ENCODE assay signal across 8 cellular contexts in the genomic region with DNA sequence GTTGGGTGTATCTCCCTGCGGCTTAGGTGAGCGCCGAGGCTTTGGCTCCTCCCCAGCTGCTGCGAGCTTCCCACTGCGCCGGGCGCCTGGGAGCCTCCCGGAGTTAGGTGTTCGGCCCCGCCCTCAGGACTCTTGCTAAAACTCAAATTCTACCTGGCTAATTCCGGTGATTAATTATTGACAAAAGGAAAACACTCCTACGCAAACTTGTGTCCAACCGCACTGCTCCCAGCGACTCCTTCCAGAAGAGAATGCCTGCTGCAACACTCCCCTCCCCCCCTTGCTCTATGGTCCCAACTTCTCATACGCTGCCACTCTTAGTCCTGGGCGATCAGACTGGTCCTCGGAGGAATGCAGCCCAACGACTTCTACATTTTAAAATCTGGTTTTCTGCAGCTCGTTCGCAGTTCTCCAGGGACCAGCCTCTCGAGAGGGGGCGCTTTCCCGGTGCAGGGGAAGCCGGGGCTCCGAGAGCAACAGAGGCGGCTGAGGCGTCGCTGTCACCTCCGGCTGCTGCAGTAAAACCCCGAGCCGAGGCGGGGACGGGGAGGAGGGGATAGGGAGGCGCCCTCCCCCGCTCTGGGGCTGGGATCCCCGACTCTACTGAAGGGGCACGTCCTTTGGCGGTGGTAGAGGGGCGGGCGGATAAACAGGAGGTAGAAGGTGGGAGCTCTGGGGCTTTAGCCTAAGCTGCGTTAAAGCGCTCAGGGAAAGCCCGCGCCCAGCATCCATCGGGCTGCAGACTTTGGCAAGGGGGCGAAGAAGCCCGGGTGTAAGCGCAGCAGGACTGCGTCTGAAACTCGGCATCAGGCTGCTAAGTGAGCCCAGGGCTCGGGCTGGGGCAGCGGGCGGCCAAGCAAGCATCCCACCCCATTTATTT. TPM values are rescaled to one million over a fixed set of nuclear protein-coding genes. Genes with fewer than 3 reads are reported as not detected.
DNase-seq lines count a peak whose midpoint lies in the region; ATAC-seq and TF ChIP-seq lines count a peak whose summit lies in the region.

A gene with protein sequence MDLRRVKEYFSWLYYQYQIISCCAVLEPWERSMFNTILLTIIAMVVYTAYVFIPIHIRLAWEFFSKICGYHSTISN (minus strand): TSS at position 77 of the 880 bp plus-strand sequence. CDS start 25,194 bp downstream, outside the sequence.

- no peak within 1 kb of the TSS for H3K9ac ChIP-seq in Karpas-422 (ENCODE audit: low read length)

- peak within 1 kb of the TSS; percentile 54 for H3K4me3 ChIP-seq in WERI-Rb-1 (ENCODE audit: low read depth, low read length)
- H3K4me3 ChIP-seq in kidney epithelial cell (ENCODE audit: low read depth, low read length), result peak within 1 kb of the TSS; percentile 43
- no peak within 1 kb of the TSS for H3K4me3 ChIP-seq in Karpas-422 (ENCODE audit: low read length)

- no peak within 1 kb of the TSS for H2AFZ ChIP-seq in Karpas-422 (ENCODE audit: low read length)

- H3K36me3 ChIP-seq in WERI-Rb-1 (no peaks in the 10 kb centered on the region), kidney epithelial cell (ENCODE audit: control insufficient read depth, insufficient read depth, low read length) (no peaks in the 10 kb centered on the region), Karpas-422 (ENCODE audit: insufficient read depth, low read length) (no peaks in the 10 kb centered on the region)

- peak; percentile 56 for ATAC-seq in GM21619 (IDR thresholded peaks at IDR 0.05; ENCODE audit: unreplicated experiment)

- no peak within 1 kb of the TSS for H3K4me2 ChIP-seq in Karpas-422 (ENCODE audit: low read depth, low read length, poor library complexity, severe bottlenecking)

- no peaks in the 10 kb centered on the region for H3K9me2 ChIP-seq in Karpas-422 (replicated peaks; ENCODE audit: insufficient read depth, low read length)

- H3K27me3 ChIP-seq in WERI-Rb-1 (ENCODE audit: insufficient read depth, low read depth, severe bottlenecking) (peaks cover 14% of the 10 kb centered on the region), kidney epithelial cell (ENCODE audit: control insufficient read depth, insufficient read depth, low read length) (peaks cover 8% of the 10 kb centered on the region), Karpas-422 (ENCODE audit: low read length) (no peaks in the 10 kb centered on the region)

- no peak within 1 kb of the TSS for H3K27ac ChIP-seq in WERI-Rb-1
- H3K27ac ChIP-seq in caudate nucleus (ENCODE audit: low read depth, low read length), result no peak within 1 kb of the TSS
- no peak within 1 kb of the TSS for H3K27ac ChIP-seq in Karpas-422 (ENCODE audit: low read length)

- H3K9me3 ChIP-seq in WERI-Rb-1 (ENCODE audit: severe bottlenecking) (no peaks in the 10 kb centered on the region), Karpas-422 (ENCODE audit: low read length) (no peaks in the 10 kb centered on the region)

- H4K20me1 ChIP-seq in Karpas-422 (ENCODE audit: insufficient read depth, low read depth, low read length), result no peaks in the 10 kb centered on the region

- no peaks in the 10 kb centered on the region for H3K79me2 ChIP-seq in Karpas-422 (ENCODE audit: low read length)

- peak; percentile 9; the same call in 1 of the 2 replicates for TF ChIP-seq CTCF in LNCAP (IDR thresholded peaks at IDR 0.05)
- TF ChIP-seq CTCF in WERI-Rb-1 (IDR thresholded peaks at IDR 0.05; ENCODE audit: low read depth, low read length), result peak; percentile 31; the same call in 1 of the 2 replicates
- peak; percentile 48 for TF ChIP-seq CTCF in kidney epithelial cell (IDR thresholded peaks at IDR 0.05; ENCODE audit: insufficient read depth, low read length, poor library complexity, severe bottlenecking)

- DNase-seq in DMS153 treated with DMSO at 0.1 percent for 48 hours (lab: John Stamatoyannopoulos, UW; ENCODE audit: unreplicated experiment), result peak; percentile 46
- peak; percentile 50 for DNase-seq in WERI-Rb-1
- DNase-seq in caudate nucleus (lab: John Stamatoyannopoulos, UW), result peak in 56 of 61 donors; percentile 2 to 73 (median 40)
- DNase-seq in kidney epithelial cell (ENCODE audit: low read depth), result peak; percentile 25
- DNase-seq in stimulated activated CD4-positive, alpha-beta T cell treated with anti-CD3 and anti-CD28 coated beads, Interleukin-15, amount 100 ng/mL, for 24 hours, result peak; percentile 71
- no peak for DNase-seq in Karpas-422

- no peaks in the 10 kb centered on the region for H3K4me1 ChIP-seq in Karpas-422 (ENCODE audit: low read length)

RNA-seq across cellular contexts. Expression of the gene that starts here (rescaled TPM):
- total RNA-seq in kidney epithelial cell, result not detected in 2 replicates
- not detected in 2 replicates for total RNA-seq in Karpas-422 (2014; rRNA removed; shearing (Covaris generic); ENCODE audit: low replicate concordance)

Comparison
In these comparisons a context has a peak if more than half of its experiments do, and no peak if none do; other contexts are left out.
1. Peak in DNase-seq and H3K4me3 ChIP-seq in kidney epithelial cell; RNA of the gene not detected or under 1 TPM.